Comparison of ENCODE assay signal across 24 cellular contexts in genomic region chr16:81739503-81739902, GRCh38. TPM values are rescaled to one million over a fixed set of nuclear protein-coding genes. Genes with fewer than 3 reads are reported as not detected.
DNase-seq lines count a peak whose midpoint lies in the region; ATAC-seq, FAIRE-seq and TF ChIP-seq lines count a peak whose summit lies in the region.
"Had no signal": no experiment of that assay in that cellular context is flagged by ENCODE, and none has a peak within 500 bp of the region (broad histone marks: within the 10 kb centered on the region; RNA-seq: fewer than 3 reads in every experiment).

No MANE protein-coding gene starts in this region.

- peak overlapping the region; percentile 93 for H3K27ac Mint-ChIP-seq in stimulated activated memory B cell treated with anti-CD40 and anti-IgM and Interleukin-4, amounts not matched to agents 10 μg/mL and 1 μg/mL and 100 μg/mL, for 72 hours
- H3K27ac Mint-ChIP-seq: activated naive CD8-positive, alpha-beta T cell treated with anti-CD3 and anti-CD28 coated beads, Interleukin-2, amount 10 ng/mL, durations not matched to agents 7 days and 5 days had no signal

- H3K27ac ChIP-seq in Karpas-422 (ENCODE audit: low read length) (peak overlapping the region; percentile 97), K562 (ENCODE audit: extremely low read depth, low read depth, low read length) (no peak overlapping the region), mammary epithelial cell (ENCODE audit: insufficient read depth, low read depth, low read length) (no peak overlapping the region)
- H3K27ac ChIP-seq: upper lobe of right lung had no signal

- DNase-seq in GM06990 (ENCODE audit: extremely low read depth, insufficient read length) (no peak), Karpas-422 (peak; percentile 76), K562 (ENCODE audit: extremely low read depth in 1 of 4, low spot score in 3 of 4) (no peak), GDM1 (lab: John Stamatoyannopoulos, UW) (no peak), mammary epithelial cell (no peak)
- DNase-seq in activated CD8-positive, alpha-beta memory T cell treated with anti-CD3 and anti-CD28 coated beads, Interleukin-2, amount 50 U/mL, for 48 hours: no peak
- DNase-seq: activated CD4-positive, alpha-beta T cell treated with anti-CD3 and anti-CD28 coated beads for 48 hours; activated CD8-positive, alpha-beta memory T cell treated with anti-CD3 and anti-CD28 coated beads for 24 hours; activated effector memory CD4-positive, alpha-beta T cell treated with anti-CD3 and anti-CD28 coated beads, Interleukin-2, amount 50 U/mL, for 16 hours; activated naive CD8-positive, alpha-beta T cell treated with anti-CD3 and anti-CD28 coated beads, Interleukin-2, amount 10 ng/mL, durations not matched to agents 7 days and 5 days; activated T-cell treated with anti-CD3 and anti-CD28 coated beads, Interleukin-2, amount 50 U/mL, for 1 hour; mesenchymal stem cell; NCI-H1092; NCI-H187 treated with DMSO at 0.1 percent for 48 hours; NCI-H69; SK-N-SH; T-helper 2 cell had no signal

- no peaks in the 10 kb centered on the region for H3K36me3 Mint-ChIP-seq in stimulated activated memory B cell treated with anti-CD40 and anti-IgM and Interleukin-4, amounts not matched to agents 10 μg/mL and 1 μg/mL and 100 μg/mL, for 72 hours
- H3K36me3 Mint-ChIP-seq: activated naive CD8-positive, alpha-beta T cell treated with anti-CD3 and anti-CD28 coated beads, Interleukin-2, amount 10 ng/mL, durations not matched to agents 7 days and 5 days had no signal

- CTCF ChIA-PET in K562 (lab: Yijun Ruan, JAX; ENCODE audit: low intra/inter-chr PET ratio) (interaction anchor here (2.8 to 3.0 kb wide), 2 partner anchors 336 to 373 kb away, joined by 11 to 31 read pairs; no protein-coding TSS in a partner anchor), mammary epithelial cell (lab: Charles Lee; ENCODE audit: low non-redundant PET) (no interaction called here)

- no peak for FAIRE-seq in K562 (lab: Jason Lieb, UNC)
- FAIRE-seq: D721Med, endometrium, frontal cortex, H54 had no signal

- POLR2A ChIA-PET in K562 (lab: Yijun Ruan, JAX): interaction anchor here (0.6 to 1.1 kb wide), 3 partner anchors 9 to 368 kb away, joined by 3 to 4 read pairs (median 4); no protein-coding TSS in a partner anchor

- H3K9me1 ChIP-seq in K562 (ENCODE audit: control insufficient read depth, insufficient read depth, low read length): no peaks in the 10 kb centered on the region

- H3K9me2 ChIP-seq in Karpas-422 (replicated peaks; ENCODE audit: insufficient read depth, low read length): no peaks in the 10 kb centered on the region
- H3K9me2 ChIP-seq: SK-N-SH had no signal

- H3K4me2 ChIP-seq in Karpas-422 (ENCODE audit: low read depth, low read length, poor library complexity, severe bottlenecking): peak overlapping the region; percentile 98
- no peak overlapping the region for H3K4me2 ChIP-seq in K562 (ENCODE audit: insufficient read depth, low read length)
- no peak overlapping the region for H3K4me2 ChIP-seq in mammary epithelial cell (ENCODE audit: insufficient read depth, low read depth, low read length)
- H3K4me2 ChIP-seq: SK-N-SH had no signal

- no peaks in the 10 kb centered on the region for H3K27me3 Mint-ChIP-seq in stimulated activated memory B cell treated with anti-CD40 and anti-IgM and Interleukin-4, amounts not matched to agents 10 μg/mL and 1 μg/mL and 100 μg/mL, for 72 hours
- H3K27me3 Mint-ChIP-seq: central memory CD8-positive, alpha-beta T cell had no signal

- H3K4me1 Mint-ChIP-seq in stimulated activated memory B cell treated with anti-CD40 and anti-IgM and Interleukin-4, amounts not matched to agents 10 μg/mL and 1 μg/mL and 100 μg/mL, for 72 hours: peaks cover 50% of the 10 kb centered on the region

- no TSS peak for BruUV-seq in K562 (replicated peaks; lab: Mats Ljungman, UMichigan)
- no TSS peak for BruUV-seq in mammary epithelial cell (replicated peaks; lab: Mats Ljungman, UMichigan)

- TF ChIP-seq CTCF in GM06990 (IDR thresholded peaks at IDR 0.05; ENCODE audit: insufficient read depth, low read length, poor library complexity, severe bottlenecking): no peak
- no peak for TF ChIP-seq CTCF in K562 (IDR thresholded peaks at IDR 0.05 in 2 of 3, conservative IDR thresholded peaks at IDR 0.05 in 1 of 3; ENCODE audit: insufficient read depth in 2 of 3, low read depth in 1 of 3, low read length in 3 of 3)
- TF ChIP-seq CTCF in mammary epithelial cell (conservative IDR thresholded peaks at IDR 0.05 in 1 of 2, IDR thresholded peaks at IDR 0.05 in 1 of 2; ENCODE audit: extremely low read depth in 1 of 2, insufficient read depth in 1 of 2, low read depth in 1 of 2, low read length in 2 of 2): no peak

- TF ChIP-seq POLR2A in K562 (conservative IDR thresholded peaks at IDR 0.05): no peak

- dilution Hi-C loops in mammary epithelial cell (cut with HindIII; ENCODE audit: low sequenced_read_pairs): no loop called here

- H3K36me3 ChIP-seq in GM06990 (ENCODE audit: control insufficient read depth, insufficient read depth, low read length) (no peaks in the 10 kb centered on the region), Karpas-422 (ENCODE audit: insufficient read depth, low read length) (no peaks in the 10 kb centered on the region), K562 (ENCODE audit: control insufficient read depth, insufficient read depth, low read length) (no peaks in the 10 kb centered on the region), mammary epithelial cell (ENCODE audit: insufficient read depth, low read length) (no peaks in the 10 kb centered on the region)
- H3K36me3 ChIP-seq: upper lobe of right lung had no signal

- no peak for ATAC-seq in K562
- ATAC-seq in stimulated activated memory B cell treated with anti-CD40 and anti-IgM and Interleukin-4, amounts not matched to agents 10 μg/mL and 1 μg/mL and 100 μg/mL, for 72 hours: no peak

- H3K4me3 ChIP-seq in GM06990 (replicated peaks; ENCODE audit: low read depth, low read length) (peak overlapping the region; percentile 58), Karpas-422 (ENCODE audit: low read length) (peak overlapping the region; percentile 86), K562 (no peak overlapping the region), mammary epithelial cell (replicated peaks in 1 of 3; ENCODE audit: insufficient read depth in 1 of 3, low read depth in 2 of 3, low read length in 3 of 3) (no peak overlapping the region)
- H3K4me3 ChIP-seq: upper lobe of right lung had no signal

- in situ Hi-C loops in K562 (cut with MboI) (loop anchor here (25.0 kb wide), 2 partner anchors 727 to 1202 kb away; partner anchors contain the start of genes CENPN, CMC2 and DYNLRB2), mammary epithelial cell (cut with MboI; ENCODE audit: low sequenced_read_pairs in 2 of 2) (loop anchor here (25.0 kb wide), 2 partner anchors 702 to 1202 kb away; partner anchors contain the start of genes ATMIN (in 2 of the 2) and DYNLRB2 (in 1 of the 2))

- H3K4me1 ChIP-seq in Karpas-422 (ENCODE audit: low read length): peaks cover 55% of the 10 kb centered on the region
- H3K4me1 ChIP-seq in K562 (replicated peaks in 1 of 2; ENCODE audit: control insufficient read depth in 2 of 2, insufficient read depth in 2 of 2, low read length in 2 of 2): peaks cover 18 to 19% of the 10 kb centered on the region in 2 experiments
- peaks cover 3% of the 10 kb centered on the region for H3K4me1 ChIP-seq in mammary epithelial cell (ENCODE audit: insufficient read depth, low read length)

- H3K4me3 Mint-ChIP-seq in stimulated activated memory B cell treated with anti-CD40 and anti-IgM and Interleukin-4, amounts not matched to agents 10 μg/mL and 1 μg/mL and 100 μg/mL, for 72 hours: peak overlapping the region; percentile 77
- H3K4me3 Mint-ChIP-seq: activated naive CD8-positive, alpha-beta T cell treated with anti-CD3 and anti-CD28 coated beads, Interleukin-2, amount 10 ng/mL, durations not matched to agents 7 days and 5 days; central memory CD8-positive, alpha-beta T cell had no signal

- H3K27me3 ChIP-seq in GM06990 (replicated peaks; ENCODE audit: control insufficient read depth, insufficient read depth, low read length) (no peaks in the 10 kb centered on the region), Karpas-422 (ENCODE audit: low read length) (no peaks in the 10 kb centered on the region), K562 (ENCODE audit: control insufficient read depth in 2 of 2, insufficient read depth in 2 of 2, low read length in 2 of 2) (peaks cover 0 to 4% of the 10 kb centered on the region in 2 experiments; a peak in 1 of 5 replicates), mammary epithelial cell (ENCODE audit: insufficient read depth, low read length) (no peaks in the 10 kb centered on the region)
- H3K27me3 ChIP-seq: upper lobe of right lung had no signal

- H3K9ac ChIP-seq in Karpas-422 (ENCODE audit: low read length): peak overlapping the region; percentile 97
- H3K9ac ChIP-seq in K562 (ENCODE audit: insufficient read depth in 1 of 2, low read depth in 2 of 2, low read length in 2 of 2): no peak overlapping the region
- H3K9ac ChIP-seq in mammary epithelial cell (ENCODE audit: insufficient read depth, low read length): no peak overlapping the region
- H3K9ac ChIP-seq: SK-N-SH had no signal

- H3K9me3 ChIP-seq in Karpas-422 (ENCODE audit: low read length) (no peaks in the 10 kb centered on the region), K562 (replicated peaks; ENCODE audit: control insufficient read depth, insufficient read depth, low read depth, low read length) (no peaks in the 10 kb centered on the region), mammary epithelial cell (replicated peaks; ENCODE audit: insufficient read depth, low read length) (no peaks in the 10 kb centered on the region)
- H3K9me3 ChIP-seq: SK-N-SH, upper lobe of right lung had no signal

- no peak for TF ChIP-seq EP300 in K562 (IDR thresholded peaks at IDR 0.05; ENCODE audit: low read length)

- H3K9me3 Mint-ChIP-seq in stimulated activated memory B cell treated with anti-CD40 and anti-IgM and Interleukin-4, amounts not matched to agents 10 μg/mL and 1 μg/mL and 100 μg/mL, for 72 hours: no peaks in the 10 kb centered on the region
- H3K9me3 Mint-ChIP-seq: activated naive CD8-positive, alpha-beta T cell treated with anti-CD3 and anti-CD28 coated beads, Interleukin-2, amount 10 ng/mL, durations not matched to agents 7 days and 5 days; central memory CD8-positive, alpha-beta T cell had no signal

- H3K79me2 ChIP-seq in Karpas-422 (ENCODE audit: low read length) (peaks cover 47% of the 10 kb centered on the region), K562 (ENCODE audit: control insufficient read depth, insufficient read depth, low read length) (no peaks in the 10 kb centered on the region), mammary epithelial cell (ENCODE audit: insufficient read depth, low read length) (no peaks in the 10 kb centered on the region)

- intact Hi-C loops in K562 (cut with micrococcal nuclease) (loop anchor here (5.0 kb wide), 4 partner anchors 337 to 812 kb away; no protein-coding TSS in a partner anchor), mammary epithelial cell (cut with micrococcal nuclease) (no loop called here)

- no peak for TF ChIP-seq RAD21 in K562 (CRISPR knock-in tag; conservative IDR thresholded peaks at IDR 0.05 in 1 of 2, IDR thresholded peaks at IDR 0.05 in 1 of 2)

- H4K20me1 ChIP-seq in Karpas-422 (ENCODE audit: insufficient read depth, low read depth, low read length): no peaks in the 10 kb centered on the region
- H4K20me1 ChIP-seq in K562 (replicated peaks; ENCODE audit: control insufficient read depth, insufficient read depth, low read length): no peaks in the 10 kb centered on the region; the same call in 1 of the 2 replicates
- no peaks in the 10 kb centered on the region for H4K20me1 ChIP-seq in mammary epithelial cell (ENCODE audit: insufficient read depth, low read length)

- WGBS in K562 (ENCODE audit: insufficient coverage, low coverage, missing lambda C conversion rate): 77% methylated on average over 8 of the region's 8 CpGs
- 88% methylated on average over 7 of the region's 8 CpGs for WGBS in mammary epithelial cell (ENCODE audit: low coverage, missing lambda C conversion rate)

- H2AFZ ChIP-seq in Karpas-422 (ENCODE audit: low read length) (no peak overlapping the region), K562 (ENCODE audit: low read depth, low read length) (peak overlapping the region; percentile 78), mammary epithelial cell (ENCODE audit: low read depth, low read length) (no peak overlapping the region)

RNA-seq across cellular contexts. Expression of gene PLCG2, which starts 39.6 kb away (rescaled TPM):
- total RNA-seq in Karpas-422 (2014; rRNA removed; shearing (Covaris generic); ENCODE audit: low replicate concordance): 574 and 580 TPM in 2 replicates
- total RNA-seq in K562 (2011; cell fraction: chromatin; rRNA removed; ENCODE audit: low replicate concordance): 18.9 and 24.9 TPM in 2 replicates
- 10.9 and 11.8 TPM in 2 replicates for total RNA-seq in K562 (2011; cell fraction: nucleolus; rRNA removed)
- total RNA-seq in K562 (2011; cell fraction: nucleoplasm; rRNA removed): 12.5 and 14.6 TPM in 2 replicates
- total RNA-seq in K562 (2014; rRNA removed) (1.7 and 4.0 TPM in 2 replicates), K562 (2014; rRNA removed; fragmentation: Illumina TruSeq; extraction: Trizol) (2.7 and 3.3 TPM in 2 replicates), K562 (2015; rRNA removed; fragmentation: Illumina TruSeq; extraction: Trizol) (3.9 and 4.0 TPM in 2 replicates), K562 (2021) (7.1 and 8.6 TPM in 2 replicates), mammary epithelial cell (1 to 10 TPM; 6.9 to 8.2 TPM)
- polyA plus RNA-seq in K562 (2011; rRNA removed) (4.2 and 7.9 TPM in 2 replicates), K562 (2014; fragmentation: Illumina TruSeq; extraction: Trizol) (2.6 and 3.1 TPM in 2 replicates), K562 (2014; fragmentation: Nextera tagmentation; extraction: Ambion mirVana) (1 to 10 TPM in 1 of 2 experiments, under 1 TPM in 1; 0.94 to 1.0 TPM), K562 (2014; rRNA removed) (1.9 TPM in 2 replicates), mammary epithelial cell (2.5 TPM)
- 3.7 and 4.9 TPM in 2 replicates for polyA plus RNA-seq in K562 (2011; cell fraction: cytosol; rRNA removed)
- polyA plus RNA-seq in K562 (2011; cell fraction: nucleus; rRNA removed): 15.0 and 22.1 TPM in 2 replicates
- 3.7 and 12.8 TPM in 2 replicates for polyA plus RNA-seq in K562 (2012)
- polyA minus RNA-seq in K562 (2011; rRNA and poly(A)+ RNA removed): 9.3 and 12.6 TPM in 2 replicates
- 8.3 and 9.6 TPM in 2 replicates for polyA minus RNA-seq in K562 (2011; cell fraction: cytosol; rRNA and poly(A)+ RNA removed)
- 11.0 and 21.5 TPM in 2 replicates for polyA minus RNA-seq in K562 (2011; cell fraction: nucleus; rRNA and poly(A)+ RNA removed)
- 15.7 TPM for polyA minus RNA-seq in mammary epithelial cell

Comparison
In these comparisons a context has a peak if more than half of its experiments do, and no peak if none do; other contexts are left out.
1. H3K4me3 ChIP-seq: peak in GM06990 (single experiment) and Karpas-422 (single experiment); none in K562 (single experiment) and mammary epithelial cell (0 of 3).
2. RNA of gene PLCG2, which starts 39.6 kb away (total RNA-seq): 574 to 580 TPM in Karpas-422; 6.9 to 8.2 TPM in mammary epithelial cell and 1.7 to 24.9 TPM in K562; every median in the first group is over 10 times any median in the second.